Comparison of ENCODE assay signal across 7 cellular contexts in the genomic region with DNA sequence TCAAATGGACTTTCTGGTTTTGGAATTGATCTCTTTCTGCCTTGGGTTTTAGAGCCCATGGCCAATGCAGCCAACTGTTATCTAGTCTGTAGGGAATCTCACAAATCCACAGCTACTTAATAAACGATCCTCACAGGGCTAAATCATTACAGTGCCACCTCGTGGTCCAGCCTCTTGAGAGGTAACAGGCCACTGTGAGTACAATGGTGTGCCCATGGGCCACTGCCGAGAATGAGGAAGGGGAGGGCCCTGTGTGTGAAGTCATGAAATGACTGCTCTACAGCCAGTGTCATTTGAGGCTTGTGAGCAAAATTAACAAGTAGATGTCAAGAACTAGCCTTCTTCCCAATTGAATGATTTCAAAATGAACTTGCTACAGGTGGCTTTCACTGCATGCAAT. TPM values are rescaled to one million over a fixed set of nuclear protein-coding genes. Genes with fewer than 3 reads are reported as not detected.
DNase-seq lines count a peak whose midpoint lies in the region; ATAC-seq and TF ChIP-seq lines count a peak whose summit lies in the region.

No MANE protein-coding gene starts in this region.

- peaks cover 1% of the 10 kb centered on the region for H3K36me3 Mint-ChIP-seq in activated T-cell treated with anti-CD3 and anti-CD28 coated beads, Interleukin-2, amount 50 U/mL, for 4 hours (ENCODE audit: insufficient read depth)

- H3K4me1 Mint-ChIP-seq in activated T-cell treated with anti-CD3 and anti-CD28 coated beads, Interleukin-2, amount 50 U/mL, for 4 hours (ENCODE audit: low read depth), result peaks cover 20% of the 10 kb centered on the region

- H3K27me3 Mint-ChIP-seq in activated T-cell treated with anti-CD3 and anti-CD28 coated beads, Interleukin-2, amount 50 U/mL, for 4 hours (ENCODE audit: low read depth), result peaks cover 2% of the 10 kb centered on the region

- peaks cover 9% of the 10 kb centered on the region for H3K9me3 Mint-ChIP-seq in activated T-cell treated with anti-CD3 and anti-CD28 coated beads, Interleukin-2, amount 50 U/mL, for 4 hours

- intact Hi-C loops in left cardiac atrium (cut with DNase I), result no loop called here

- no peak overlapping the region for H3K4me3 Mint-ChIP-seq in activated T-cell treated with anti-CD3 and anti-CD28 coated beads, Interleukin-2, amount 50 U/mL, for 4 hours

- H3K4me3 ChIP-seq in GM12865 (ENCODE audit: low read depth, low read length), result no peak overlapping the region
- H3K4me3 ChIP-seq in coronary artery, result no peak overlapping the region

- H3K27ac ChIP-seq in coronary artery, result peak overlapping the region in 1 of 2 donors; percentile 47

- TF ChIP-seq CTCF in GM12865 (IDR thresholded peaks at IDR 0.05; ENCODE audit: insufficient read depth, low read depth, low read length, missing control alignments) (peak; percentile 38), coronary artery (IDR thresholded peaks at IDR 0.05) (no peak)

- ATAC-seq in HG02798 (IDR thresholded peaks at IDR 0.05; ENCODE audit: poor library complexity, unreplicated experiment) (peak; percentile 62), left cardiac atrium (peak; percentile 44 to 61)
- ATAC-seq in activated T-cell treated with anti-CD3 and anti-CD28 coated beads, Interleukin-2, amount 50 U/mL, for 4 hours, result no peak

- DNase-seq in GM12865 (ENCODE audit: low read depth) (peak; percentile 82), RKO (ENCODE audit: low spot score) (peak; percentile 27), left cardiac atrium (no peak), putamen (ENCODE audit: low spot score) (no peak), coronary artery (ENCODE audit: low spot score) (no peak)
- no peak for DNase-seq in activated T-cell treated with anti-CD3 and anti-CD28 coated beads, Interleukin-2, amount 50 U/mL, for 4 hours

RNA-seq across cellular contexts. Expression of a gene that starts 54.3 kb away (rescaled TPM):
- 10 to 100 TPM; 58.8 to 65.2 TPM for total RNA-seq in left cardiac atrium
- total RNA-seq in activated T-cell treated with anti-CD3 and anti-CD28 coated beads, Interleukin-2, amount 50 U/mL, for 4 hours, result 1 to 10 TPM in 1 of 3 donors, under 1 TPM in 2; 0.38 to 1.2 (median 0.58) TPM

RNA-seq across cellular contexts. Expression of a gene that starts 55.2 kb away (rescaled TPM):
- total RNA-seq in left cardiac atrium, result 10 to 100 TPM; 11.3 to 24.0 TPM
- 10 to 100 TPM; 12.7 to 16.6 (median 13.9) TPM for total RNA-seq in activated T-cell treated with anti-CD3 and anti-CD28 coated beads, Interleukin-2, amount 50 U/mL, for 4 hours

Comparison
In these comparisons a context has a peak if more than half of its experiments do, and no peak if none do; other contexts are left out.
1. DNase-seq: peak in GM12865 (single experiment) and RKO (single experiment); none in left cardiac atrium (single experiment), putamen (single experiment), activated T-cell treated with anti-CD3 and anti-CD28 coated beads, Interleukin-2, amount 50 U/mL, for 4 hours (single experiment) and coronary artery (single experiment).
2. ATAC-seq: peak in HG02798 (single experiment) and left cardiac atrium (2 of 2); none in activated T-cell treated with anti-CD3 and anti-CD28 coated beads, Interleukin-2, amount 50 U/mL, for 4 hours (0 of 2).
3. RNA of a gene that starts 54.3 kb away (total RNA-seq): 58.8 to 65.2 TPM in left cardiac atrium; 0.38 to 1.2 TPM in activated T-cell treated with anti-CD3 and anti-CD28 coated beads, Interleukin-2, amount 50 U/mL, for 4 hours; every median in the first group is over 10 times any median in the second.